ENCODE assay signal across 24 cellular contexts in genomic region chr22:19709063-19709769, GRCh38. TPM values are rescaled to one million over a fixed set of nuclear protein-coding genes. Genes with fewer than 3 reads are reported as not detected.
DNase-seq lines count a peak whose midpoint lies in the region; ATAC-seq, FAIRE-seq and TF ChIP-seq lines count a peak whose summit lies in the region.
"Had no signal": no experiment of that assay in that cellular context is flagged by ENCODE, and none has a peak within 500 bp of the region (broad histone marks: within the 10 kb centered on the region; RNA-seq: fewer than 3 reads in every experiment).

No MANE protein-coding gene starts in this region.

- WGBS in suprapubic skin: 61% methylated on average over 12 of the region's 19 CpGs

- H3K4me1 ChIP-seq in kidney (ENCODE audit: control insufficient read depth in 1 of 2, insufficient read depth in 1 of 2, low read depth in 1 of 2, low read length in 2 of 2) (no peaks in the 10 kb centered on the region), suprapubic skin (peaks cover 27% of the 10 kb centered on the region)

- intact Hi-C loops in kidney (cut with DNase I): no loop called here

- FAIRE-seq in kidney (lab: Jason Lieb, UNC): no peak
- FAIRE-seq in H54 (lab: Jason Lieb, UNC): no peak
- FAIRE-seq: endometrium, keratinocyte had no signal

- no peak for ATAC-seq in GM19328 (IDR thresholded peaks at IDR 0.05; ENCODE audit: unreplicated experiment)
- ATAC-seq: activated CD8-positive, alpha-beta T cell treated with anti-CD3 and anti-CD28 coated beads, Interleukin-2, amount 10 ng/mL, durations not matched to agents 7 days and 5 days; activated naive CD4-positive, alpha-beta T cell treated with anti-CD3 and anti-CD28 coated beads, Interleukin-2, amount 50 U/mL, for 72 hours; activated T-cell treated with anti-CD3 and anti-CD28 coated beads, Interleukin-2, amount 50 U/mL, for 4 hours; GM23338 had no signal

- TF ChIP-seq POLR2A in suprapubic skin (IDR thresholded peaks at IDR 0.05) (no peak), H54 (IDR thresholded peaks at IDR 0.05; ENCODE audit: low read depth, low read length) (no peak)

- H3K9me3 ChIP-seq in kidney (ENCODE audit: control insufficient read depth in 1 of 2, low read length in 2 of 2) (no peaks in the 10 kb centered on the region), suprapubic skin (no peaks in the 10 kb centered on the region)
- H3K9me3 ChIP-seq: SJSA1, thoracic aorta had no signal

- H3K36me3 ChIP-seq in kidney (ENCODE audit: control insufficient read depth in 1 of 2, insufficient read depth in 2 of 2, low read length in 2 of 2) (no peaks in the 10 kb centered on the region), suprapubic skin (no peaks in the 10 kb centered on the region)
- H3K36me3 ChIP-seq: SJSA1, thoracic aorta had no signal

- TF ChIP-seq CTCF in kidney (IDR thresholded peaks at IDR 0.05; ENCODE audit: borderline replicate concordance, extremely low read depth, insufficient read depth) (no peak), suprapubic skin (IDR thresholded peaks at IDR 0.05) (no peak)

- H3K27me3 ChIP-seq in suprapubic skin: no peaks in the 10 kb centered on the region
- H3K27me3 ChIP-seq: SJSA1 had no signal

- DNase-seq in GOT3 (lab: John Stamatoyannopoulos, UW): peak; percentile 14
- DNase-seq in kidney: peak; percentile 71
- DNase-seq in suprapubic skin (ENCODE audit: low spot score in 2 of 2): peak in 1 of 2 donors; percentile 75
- no peak for DNase-seq in cerebellum (ENCODE audit: low spot score)
- no peak for DNase-seq in H54 (ENCODE audit: insufficient read length, low spot score)
- DNase-seq in NCI-H2171 treated with DMSO at 0.1 percent for 48 hours (lab: John Stamatoyannopoulos, UW): no peak
- DNase-seq: activated CD8-positive, alpha-beta T cell treated with anti-CD3 and anti-CD28 coated beads, Interleukin-2, amount 10 ng/mL, durations not matched to agents 7 days and 5 days; activated T-cell treated with anti-CD3 and anti-CD28 coated beads, Interleukin-2, amount 50 U/mL, for 4 hours; hypothalamus; NCI-H1417 treated with DMSO at 0.1 percent for 48 hours; NCI-H2171; NCI-H526 treated with DMSO at 0.1 percent for 48 hours; OCI-M1; stimulated activated CD4-positive, alpha-beta T cell treated with anti-CD3 and anti-CD28 coated beads, Interleukin-12 subunit alpha, Interleukin-12 subunit beta, amount 100 ng/mL, for 4 hours had no signal

- H3K27ac ChIP-seq in cingulate gyrus (ENCODE audit: low read depth, low read length) (peak overlapping the region; percentile 39), kidney (ENCODE audit: low read depth in 2 of 2, low read length in 2 of 2) (no peak overlapping the region), suprapubic skin (peak overlapping the region; percentile 60)
- H3K27ac ChIP-seq: SJSA1, thoracic aorta had no signal

- H3K4me3 ChIP-seq in kidney (ENCODE audit: low read length in 2 of 2): no peak overlapping the region
- no peak overlapping the region for H3K4me3 ChIP-seq in suprapubic skin
- H3K4me3 ChIP-seq: GM23338, SJSA1, thoracic aorta had no signal

- no peak for TF ChIP-seq EP300 in suprapubic skin (IDR thresholded peaks at IDR 0.05)

- no peak overlapping the region for H3K9ac ChIP-seq in kidney (ENCODE audit: low read length in 2 of 2)

RNA-seq across cellular contexts. Expression of gene SEPTIN5, which starts 5.1 kb away (rescaled TPM):
- 10.4 TPM for total RNA-seq in kidney
- polyA plus RNA-seq in kidney (ENCODE audit: insufficient read depth, low read depth, low replicate concordance): 13.0 TPM
- total RNA-seq in suprapubic skin: 100 to 1,000 TPM in 3 of 4 donors, 10 to 100 TPM in 1; 89.0 to 147 (median 129) TPM
- 111 TPM for total RNA-seq in cerebellum
- total RNA-seq: natural killer cell treated with Interleukin-12 subunit alpha and Interleukin-12 subunit beta and Interleukin-15 and Interleukin-18, amount 100 ng/mL, for 72 hours; T-helper 2 cell treated with Interferon-gamma antibody and Interleukin-4, amounts not matched to agents 100 ng/mL and 5 ng/mL, for 36 hours had no signal

RNA-seq across cellular contexts. Expression of gene GP1BB, which starts 14.1 kb away (rescaled TPM):
- total RNA-seq in kidney (1.9 TPM), suprapubic skin (10 to 100 TPM; 14.7 to 28.7 (median 19.4) TPM), cerebellum (13.7 TPM)
- 4.1 TPM for polyA plus RNA-seq in kidney (ENCODE audit: insufficient read depth, low read depth, low replicate concordance)
- total RNA-seq: activated CD8-positive, alpha-beta T cell treated with anti-CD3 and anti-CD28 coated beads, Interleukin-2, amount 10 ng/mL, durations not matched to agents 7 days and 5 days; activated naive CD4-positive, alpha-beta T cell treated with anti-CD3 and anti-CD28 coated beads, Interleukin-2, amount 50 U/mL, for 72 hours; natural killer cell treated with Interleukin-12 subunit alpha and Interleukin-12 subunit beta and Interleukin-15 and Interleukin-18, amount 100 ng/mL, for 72 hours; T-helper 2 cell treated with Interferon-gamma antibody and Interleukin-4, amounts not matched to agents 100 ng/mL and 5 ng/mL, for 36 hours had no signal

RNA-seq across cellular contexts. Expression of gene TBX1, which starts 51.4 kb away (rescaled TPM):
- total RNA-seq in kidney (5.5 TPM), suprapubic skin (1 to 10 TPM; 1.6 to 7.0 (median 4.8) TPM), cerebellum (0.64 TPM)
- polyA plus RNA-seq in kidney (ENCODE audit: insufficient read depth, low read depth, low replicate concordance): 0.45 TPM
- total RNA-seq: activated naive CD4-positive, alpha-beta T cell treated with anti-CD3 and anti-CD28 coated beads, Interleukin-2, amount 50 U/mL, for 72 hours; activated T-cell treated with anti-CD3 and anti-CD28 coated beads, Interleukin-2, amount 50 U/mL, for 4 hours had no signal

Comparison
In these comparisons a context has a peak if more than half of its experiments do, and no peak if none do; other contexts are left out.
1. DNase-seq: peak in GOT3 (single experiment) and kidney (single experiment); none in cerebellum (single experiment), H54 (single experiment) and NCI-H2171 treated with DMSO at 0.1 percent for 48 hours (single experiment).
2. H3K27ac ChIP-seq: peak in cingulate gyrus (single experiment) and suprapubic skin (single experiment); none in kidney (0 of 2).